Comparison of ENCODE assay signal across 1 cellular context in the genomic region with DNA sequence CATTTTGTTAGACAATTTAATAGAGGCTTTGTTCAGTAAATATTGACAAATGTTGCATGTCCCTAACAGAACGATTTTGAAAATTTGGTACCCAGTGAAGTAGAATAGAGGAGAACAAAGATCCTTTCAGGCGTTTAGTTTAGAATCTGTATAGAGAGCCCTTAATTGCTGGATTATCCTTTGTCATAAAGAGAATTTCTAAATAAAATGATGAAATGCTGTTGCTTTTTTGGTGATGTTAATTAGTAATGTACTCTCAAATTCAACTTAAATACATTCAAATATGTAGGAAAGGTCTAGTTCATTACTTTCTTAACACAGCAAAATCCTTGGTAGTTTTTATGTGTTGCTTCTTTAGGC.
A peak's percentile ranks its signal among the peaks of the same experiment; 100 is the strongest.
TF ChIP-seq lines count a peak whose summit lies in the region.

No MANE protein-coding gene starts in this region.

TF ChIP-seq in GM12878, 131 proteins besides CTCF, POLR2A, EP300 and RAD21:
- TF ChIP-seq NFIC (IDR thresholded peaks at IDR 0.05; ENCODE audit: low read depth, low read length) (0 out of 2 replicates have a peak, but pooled peaks have one; percentile 3), FOXM1 (IDR thresholded peaks at IDR 0.05; ENCODE audit: low read depth, low read length) (0 out of 2 replicates have a peak, but pooled peaks have one; percentile 20), CHD1 (IDR thresholded peaks at IDR 0.05; ENCODE audit: low read depth, low read length) (0 out of 2 replicates have a peak, but pooled peaks have one; percentile 12), ZSCAN29 (IDR thresholded peaks at IDR 0.05) (no peak)
- TF ChIP-seq, protein P1, sequence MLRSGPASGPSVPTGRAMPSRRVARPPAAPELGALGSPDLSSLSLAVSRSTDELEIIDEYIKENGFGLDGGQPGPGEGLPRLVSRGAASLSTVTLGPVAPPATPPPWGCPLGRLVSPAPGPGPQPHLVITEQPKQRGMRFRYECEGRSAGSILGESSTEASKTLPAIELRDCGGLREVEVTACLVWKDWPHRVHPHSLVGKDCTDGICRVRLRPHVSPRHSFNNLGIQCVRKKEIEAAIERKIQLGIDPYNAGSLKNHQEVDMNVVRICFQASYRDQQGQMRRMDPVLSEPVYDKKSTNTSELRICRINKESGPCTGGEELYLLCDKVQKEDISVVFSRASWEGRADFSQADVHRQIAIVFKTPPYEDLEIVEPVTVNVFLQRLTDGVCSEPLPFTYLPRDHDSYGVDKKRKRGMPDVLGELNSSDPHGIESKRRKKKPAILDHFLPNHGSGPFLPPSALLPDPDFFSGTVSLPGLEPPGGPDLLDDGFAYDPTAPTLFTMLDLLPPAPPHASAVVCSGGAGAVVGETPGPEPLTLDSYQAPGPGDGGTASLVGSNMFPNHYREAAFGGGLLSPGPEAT (IDR thresholded peaks at IDR 0.05; ENCODE audit: low read depth), result 0 out of 2 replicates have a peak, but pooled peaks have one; percentile 13
